ENCODE assay signal across 8 cellular contexts in the genomic region with DNA sequence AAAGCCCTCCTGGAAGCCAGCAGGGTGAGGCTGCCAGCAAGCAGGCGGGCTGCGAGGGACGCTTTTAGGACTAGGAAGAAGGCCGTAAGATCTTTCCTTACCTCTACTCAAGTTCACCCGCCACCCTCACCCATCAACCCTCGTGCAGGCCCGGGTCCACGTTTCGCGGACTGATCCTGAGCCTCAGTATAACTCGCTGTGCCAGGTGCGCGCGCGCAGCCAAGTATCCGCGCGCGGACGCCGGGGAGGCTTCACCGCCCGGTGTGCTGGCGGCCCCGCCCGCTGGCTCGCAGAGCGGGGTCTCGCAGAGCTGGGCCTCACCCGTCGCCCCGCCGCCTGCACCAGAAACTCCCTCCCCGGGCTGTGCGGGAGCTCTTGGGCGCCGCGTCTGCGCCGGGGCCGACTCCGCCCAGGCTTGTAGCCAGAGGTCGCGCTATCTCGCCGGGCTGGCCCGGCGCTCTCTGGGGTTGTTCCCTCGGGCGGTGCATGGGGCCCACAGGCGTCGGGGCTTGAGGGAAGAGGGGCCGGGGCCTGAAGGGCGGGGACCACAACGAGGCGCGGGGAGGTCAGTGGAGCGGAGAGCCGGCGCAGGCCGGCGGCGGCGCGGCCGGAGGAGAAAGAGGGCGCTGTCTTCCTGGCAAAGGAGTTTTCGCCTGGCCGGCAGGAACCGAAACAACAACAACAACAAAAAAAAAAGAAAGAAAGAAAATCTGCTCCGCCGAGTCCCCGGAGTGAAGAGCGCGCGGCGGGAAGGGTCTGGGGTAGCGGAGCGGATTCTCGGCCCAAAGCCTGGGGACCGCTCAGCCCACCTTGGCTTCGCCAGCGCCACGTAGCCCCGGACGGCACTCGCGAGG. TPM values are rescaled to one million over a fixed set of nuclear protein-coding genes. Genes with fewer than 3 reads are reported as not detected.
DNase-seq lines count a peak whose midpoint lies in the region; ATAC-seq and TF ChIP-seq lines count a peak whose summit lies in the region.

No MANE protein-coding gene starts in this region.

- H3K9ac ChIP-seq in PC-3 (ENCODE audit: low read length): peak overlapping the region; percentile 82

- peak; percentile 69 for ATAC-seq in HG03520 (IDR thresholded peaks at IDR 0.05; ENCODE audit: unreplicated experiment)
- peak; percentile 59 for ATAC-seq in PC-3
- ATAC-seq in right lobe of liver: peak; percentile 86 to 92 (median 88)

- no peaks in the 10 kb centered on the region for H4K20me1 ChIP-seq in PC-3 (ENCODE audit: low read length)

- H3K4me2 ChIP-seq in PC-3 (ENCODE audit: low read length): peak overlapping the region; percentile 85

- 2% methylated on average over 47 of the region's 88 CpGs for WGBS in right lobe of liver (ENCODE audit: insufficient coverage, low coverage, low lambda C conversion rate, missing lambda C conversion rate)

- H3K27me3 ChIP-seq in PC-3 (ENCODE audit: low read length): no peaks in the 10 kb centered on the region
- H3K27me3 ChIP-seq in right lobe of liver: peaks cover 16 to 25% of the 10 kb centered on the region in 2 donors
- peaks cover 0 to 11% of the 10 kb centered on the region in 2 donors for H3K27me3 ChIP-seq in tibial artery

- POLR2A ChIA-PET in PC-3 (lab: Charles Lee; ENCODE audit: unreplicated experiment): interaction anchor here (0.6 to 1.5 kb wide), 6 partner anchors 9 to 1142 kb away, joined by 3 to 8 read pairs (median 4); no protein-coding TSS in a partner anchor

- H3K36me3 ChIP-seq in PC-3 (ENCODE audit: low read depth, low read length): no peaks in the 10 kb centered on the region
- H3K36me3 ChIP-seq in right lobe of liver: no peaks in the 10 kb centered on the region
- no peaks in the 10 kb centered on the region for H3K36me3 ChIP-seq in tibial artery

- no peak for TF ChIP-seq POLR2A in right lobe of liver (IDR thresholded peaks at IDR 0.05)

- H3K9me3 ChIP-seq in PC-3 (ENCODE audit: low read length) (no peaks in the 10 kb centered on the region), right lobe of liver (no peaks in the 10 kb centered on the region), tibial artery (no peaks in the 10 kb centered on the region)

- peak overlapping the region; percentile 94 for H2AFZ ChIP-seq in PC-3 (ENCODE audit: low read length)

- H3K9me2 ChIP-seq in PC-3 (replicated peaks; ENCODE audit: low read length): no peaks in the 10 kb centered on the region

- intact Hi-C loops in PC-3 (cut with micrococcal nuclease): loop anchor here (5.0 kb wide), 2 partner anchors 150 to 205 kb away; no protein-coding TSS in a partner anchor
- intact Hi-C loops in right lobe of liver (cut with DNase I): loop anchor here in 1 of 2 donors (10.0 kb wide), 1 partner anchor 68 kb away; a partner anchor contains a TSS
- intact Hi-C loops in tibial artery (cut with DNase I; ENCODE audit: low total_unique reads): no loop called here

- no peaks in the 10 kb centered on the region for H3F3A ChIP-seq in PC-3 (ENCODE audit: low read length, unreplicated experiment)

- no TSS peak for BruUV-seq in PC-3 (replicated peaks; lab: Mats Ljungman, UMichigan)

- no peaks in the 10 kb centered on the region for H3K79me2 ChIP-seq in PC-3 (ENCODE audit: low read length)

- CTCF ChIA-PET in PC-3 (lab: Charles Lee): interaction anchor here (0.6 to 1.2 kb wide), 4 partner anchors 25 to 206 kb away, joined by 3 to 7 read pairs (median 3); a partner anchor contains a TSS

- H3K4me1 ChIP-seq in PC-3 (ENCODE audit: insufficient read depth, low read length) (peaks cover 31% of the 10 kb centered on the region), right lobe of liver (peaks cover 0 to 18% (median 0%) of the 10 kb centered on the region in 4 donors), tibial artery (peaks cover 0 to 15% (median 7%) of the 10 kb centered on the region in 4 donors)

- H3K4me3 ChIP-seq in PC-3 (ENCODE audit: low read length): peak overlapping the region; percentile 80
- H3K4me3 ChIP-seq in right lobe of liver: peak overlapping the region; percentile 43 to 64 (median 59)
- peak overlapping the region; percentile 69 to 78 for H3K4me3 ChIP-seq in tibial artery

- H3K27ac ChIP-seq in PC-3 (ENCODE audit: low read length): peak overlapping the region; percentile 19
- peak overlapping the region; percentile 39 for H3K27ac ChIP-seq in cingulate gyrus (ENCODE audit: low read depth, low read length)
- H3K27ac ChIP-seq in right lobe of liver: no peak overlapping the region
- H3K27ac ChIP-seq in tibial artery: peak overlapping the region; percentile 78 to 81

- TF ChIP-seq CTCF in GM20000 (IDR thresholded peaks at IDR 0.05; ENCODE audit: extremely low read depth, missing control alignments): peak; percentile 58
- TF ChIP-seq CTCF in PC-3 (conservative IDR thresholded peaks at IDR 0.05; ENCODE audit: low read depth, low read length): peak; percentile 83
- TF ChIP-seq CTCF in right lobe of liver (IDR thresholded peaks at IDR 0.05): peak; percentile 19 to 48 (median 47)
- TF ChIP-seq CTCF in tibial artery (IDR thresholded peaks at IDR 0.05): peak in 1 of 2 experiments; percentile 33

- peak; percentile 31 to 82 (median 37) for DNase-seq in NCI-H1417 (lab: John Stamatoyannopoulos, UW)
- no peak for DNase-seq in NCI-H1417 treated with DMSO at 0.1 percent for 48 hours (lab: John Stamatoyannopoulos, UW)
- DNase-seq in GM20000 (ENCODE audit: low spot score): peak; percentile 89
- DNase-seq in PC-3: peak; percentile 76
- peak; percentile 59 to 68 (median 64) for DNase-seq in right lobe of liver
- DNase-seq in tibial artery: peak in 1 of 2 donors; percentile 75

RNA-seq across cellular contexts. Expression of a gene that starts 7.7 kb away (rescaled TPM):
- total RNA-seq in PC-3 (2014; rRNA removed) (16.5 and 18.2 TPM in 2 replicates), right lobe of liver (not detected)

Comparison
In these comparisons a context has a peak if more than half of its experiments do, and no peak if none do; other contexts are left out.
1. H3K27ac ChIP-seq: peak in PC-3 (single experiment), cingulate gyrus (single experiment) and tibial artery (2 of 2); none in right lobe of liver (0 of 3).
2. RNA of a gene that starts 7.7 kb away (total RNA-seq): 16.5 to 18.2 TPM in PC-3; not detected in right lobe of liver; every median in the first group is over 10 times any median in the second.
3. Peak in every context shown above with its lines, with median percentiles within 50 percentile points of each other: ATAC-seq and H3K4me3 ChIP-seq.